ENCODE assay signal across 1 cellular context in genomic region chr14:104769324-104770071, GRCh38.
TF ChIP-seq lines count a peak whose summit lies in the region.

No MANE protein-coding gene starts in this region.

TF ChIP-seq in HEK293, 187 proteins besides CTCF, POLR2A, EP300 and RAD21 (continued from another document):
- TF ChIP-seq HIC1 (tag by site-specific recombination; IDR thresholded peaks at IDR 0.05), result no peak
- no peak for TF ChIP-seq TRIM28 (IDR thresholded peaks at IDR 0.05; ENCODE audit: borderline replicate concordance, low read length)
- no peak for TF ChIP-seq MEIS1 (CRISPR knock-in tag; IDR thresholded peaks at IDR 0.05; ENCODE audit: borderline replicate concordance)
- no peak for TF ChIP-seq ZNF155 (tag by site-specific recombination; IDR thresholded peaks at IDR 0.05)
